Comparison of ENCODE assay signal across 8 cellular contexts in the genomic region with DNA sequence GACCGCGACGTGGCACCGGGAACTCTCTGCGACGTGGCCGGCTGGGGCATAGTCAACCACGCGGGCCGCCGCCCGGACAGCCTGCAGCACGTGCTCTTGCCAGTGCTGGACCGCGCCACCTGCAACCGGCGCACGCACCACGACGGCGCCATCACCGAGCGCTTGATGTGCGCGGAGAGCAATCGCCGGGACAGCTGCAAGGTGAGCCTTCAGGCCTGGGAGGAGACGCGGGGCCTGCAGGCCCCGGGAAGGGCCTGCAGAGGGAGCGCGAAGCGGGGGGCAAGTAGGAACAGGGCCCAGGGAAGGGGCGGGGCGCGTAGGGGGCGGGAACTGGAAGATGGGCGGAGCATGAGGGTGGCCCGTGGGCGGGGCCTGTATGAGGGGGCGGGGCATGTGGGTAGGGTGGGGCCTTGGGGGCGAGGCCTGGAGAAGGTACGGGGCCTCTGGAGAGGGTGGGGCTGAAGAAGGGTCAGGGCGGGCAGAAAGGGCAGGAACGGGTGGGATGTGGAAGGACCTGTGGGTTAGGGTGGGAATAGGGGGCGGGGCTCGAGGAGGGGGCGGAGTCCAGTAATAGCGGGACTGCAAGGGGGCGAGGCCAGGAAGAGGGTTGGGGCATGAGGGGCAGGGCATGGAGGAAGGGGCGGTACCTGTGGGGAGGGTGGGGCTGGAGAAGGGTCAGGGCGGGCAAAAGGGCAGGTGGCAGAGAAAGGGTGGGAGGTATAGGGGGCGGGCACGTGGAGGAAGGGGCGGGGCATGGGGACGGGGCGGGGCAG.
DNase-seq lines count a peak whose midpoint lies in the region; ATAC-seq and TF ChIP-seq lines count a peak whose summit lies in the region.

No MANE protein-coding gene starts in this region.

- TF ChIP-seq CTCF in GM13977 (IDR thresholded peaks at IDR 0.05; ENCODE audit: extremely low read depth, insufficient read depth, missing control alignments) = no peak
- TF ChIP-seq CTCF in fibroblast of pulmonary artery (IDR thresholded peaks at IDR 0.05; ENCODE audit: low read length, missing control alignments) = no peak

- peak; percentile 92 for DNase-seq in GM13977 (ENCODE audit: low spot score)
- peak; percentile 64 for DNase-seq in NCI-H774 (lab: John Stamatoyannopoulos, UW)
- peak; percentile 35 to 62 for DNase-seq in activated CD8-positive, alpha-beta memory T cell treated with anti-CD3 and anti-CD28 coated beads for 1 hour (ENCODE audit: extremely low read depth in 1 of 2, low read depth in 1 of 2)
- DNase-seq in fibroblast of pulmonary artery (ENCODE audit: low read depth) = peak; percentile 28
- peak; percentile 44 for DNase-seq in stimulated activated CD4-positive, alpha-beta T cell treated with anti-CD3 and anti-CD28 coated beads, Interleukin-2, amount 100 ng/mL, for 4 hours (ENCODE audit: low read depth)

- ATAC-seq in GM18498 (IDR thresholded peaks at IDR 0.05; ENCODE audit: unreplicated experiment) (no peak), HG03457 (IDR thresholded peaks at IDR 0.05; ENCODE audit: unreplicated experiment) (no peak), HG02938 (IDR thresholded peaks at IDR 0.05; ENCODE audit: unreplicated experiment) (no peak)

- no peak overlapping the region for H3K4me3 ChIP-seq in fibroblast of pulmonary artery (replicated peaks; ENCODE audit: low read depth, low read length)

- in situ Hi-C loops in GM13977 (cut with MboI; ENCODE audit: low pct_unique_long_range_greater_than_20kb, low sequenced_read_pairs, unreplicated experiment) = loop anchor here (10.0 kb wide), 1 partner anchor 63 kb away; a partner anchor contains a TSS

Comparison
In these comparisons a context has a peak if more than half of its experiments do, and no peak if none do; other contexts are left out.
1. DNase-seq: peak in every context shown above with its lines; median percentile 92 in GM13977; 64 in NCI-H774; 48 in activated CD8-positive, alpha-beta memory T cell treated with anti-CD3 and anti-CD28 coated beads for 1 hour; 44 in stimulated activated CD4-positive, alpha-beta T cell treated with anti-CD3 and anti-CD28 coated beads, Interleukin-2, amount 100 ng/mL, for 4 hours; 28 in fibroblast of pulmonary artery.